8 cellular contexts compared by ENCODE assay signal in genomic region chr18:26655614-26656400, GRCh38.
DNase-seq lines count a peak whose midpoint lies in the region; ATAC-seq and TF ChIP-seq lines count a peak whose summit lies in the region.

No MANE protein-coding gene starts in this region.

- no peaks in the 10 kb centered on the region for H3K36me3 ChIP-seq in NT2/D1 (ENCODE audit: insufficient read depth, insufficient read length, low read length)
- H3K36me3 ChIP-seq in right lobe of liver: no peaks in the 10 kb centered on the region
- H3K36me3 ChIP-seq in suprapubic skin: no peaks in the 10 kb centered on the region

- H3K9ac ChIP-seq in NT2/D1 (ENCODE audit: insufficient read length, low read depth): no peak overlapping the region

- TF ChIP-seq POLR2A in right lobe of liver (IDR thresholded peaks at IDR 0.05) (no peak), suprapubic skin (IDR thresholded peaks at IDR 0.05) (no peak)

- ATAC-seq in right lobe of liver (peak; percentile 79 to 85 (median 82)), GM18858 (IDR thresholded peaks at IDR 0.05; ENCODE audit: unreplicated experiment) (no peak)

- no peak for TF ChIP-seq EP300 in suprapubic skin (IDR thresholded peaks at IDR 0.05)

- WGBS in right lobe of liver (ENCODE audit: insufficient coverage, low coverage, low lambda C conversion rate, missing lambda C conversion rate): 0% methylated on average over 37 of the region's 56 CpGs
- 2% methylated on average over 56 of the region's 56 CpGs for WGBS in suprapubic skin

- peak overlapping the region; percentile 75 for H3K27ac ChIP-seq in C4-2B
- H3K27ac ChIP-seq in dorsolateral prefrontal cortex: peak overlapping the region; percentile 76 to 99 (median 96)
- peak overlapping the region in 2 of 3 donors; percentile 52 to 68 for H3K27ac ChIP-seq in right lobe of liver
- peak overlapping the region; percentile 82 for H3K27ac ChIP-seq in suprapubic skin

- intact Hi-C loops in dorsolateral prefrontal cortex (cut with DNase I): loop anchor here in 1 of 2 donors (2.0 to 10.0 kb wide), 3 partner anchors 107 to 209 kb away; partner anchors contain the start of genes AQP4 and KCTD1
- intact Hi-C loops in right lobe of liver (cut with DNase I): loop anchor here (10.0 kb wide), 2 partner anchors 99 to 119 kb away; no protein-coding TSS in a partner anchor

- H3K4me3 ChIP-seq in HFF-Myc (replicated peaks; ENCODE audit: low read depth, low read length) (peak overlapping the region; percentile 50), NT2/D1 (ENCODE audit: insufficient read length, low read depth) (peak overlapping the region; percentile 10), dorsolateral prefrontal cortex (peak overlapping the region; percentile 54 to 84 (median 72)), right lobe of liver (peak overlapping the region; percentile 66 to 73 (median 69)), suprapubic skin (peak overlapping the region; percentile 72)

- H3K9me3 ChIP-seq in NT2/D1 (ENCODE audit: insufficient read depth, low read length): no peaks in the 10 kb centered on the region
- no peaks in the 10 kb centered on the region for H3K9me3 ChIP-seq in right lobe of liver
- no peaks in the 10 kb centered on the region for H3K9me3 ChIP-seq in suprapubic skin

- TF ChIP-seq CTCF in C4-2B (conservative IDR thresholded peaks at IDR 0.05): no peak
- TF ChIP-seq CTCF in HFF-Myc (IDR thresholded peaks at IDR 0.05; ENCODE audit: low read depth, low read length, missing control alignments): no peak
- peak in 17 of 56 donors; percentile 5 to 35 (median 19) for TF ChIP-seq CTCF in dorsolateral prefrontal cortex (IDR thresholded peaks at IDR 0.05 in 54 of 56, conservative IDR thresholded peaks at IDR 0.05 in 2 of 56; ENCODE audit: low read depth in 1 of 56, partially characterized antibody in 56 of 56)
- peak in 2 of 4 donors; percentile 12 to 17 for TF ChIP-seq CTCF in right lobe of liver (IDR thresholded peaks at IDR 0.05)
- no peak for TF ChIP-seq CTCF in suprapubic skin (IDR thresholded peaks at IDR 0.05)

- no peak for DNase-seq in HFF-Myc (ENCODE audit: extremely low read depth, low read depth)
- DNase-seq in NT2/D1 (ENCODE audit: low read depth, low spot score): no peak
- peak; percentile 43 to 82 (median 66) for DNase-seq in dorsolateral prefrontal cortex
- DNase-seq in right lobe of liver: peak; percentile 68 to 76 (median 70)
- DNase-seq in suprapubic skin (ENCODE audit: low spot score in 2 of 2): peak in 1 of 2 donors; percentile 67
- no peak for DNase-seq in SIG-M5 (lab: John Stamatoyannopoulos, UW)

- H3K4me1 ChIP-seq in NT2/D1 (ENCODE audit: insufficient read depth, insufficient read length) (no peaks in the 10 kb centered on the region), right lobe of liver (peaks cover 0 to 6% (median 3%) of the 10 kb centered on the region in 4 donors), suprapubic skin (peaks cover 29% of the 10 kb centered on the region)

- H3K27me3 ChIP-seq in NT2/D1 (ENCODE audit: insufficient read depth, insufficient read length) (peaks cover 6% of the 10 kb centered on the region), dorsolateral prefrontal cortex (no peaks in the 10 kb centered on the region), right lobe of liver (no peaks in the 10 kb centered on the region), suprapubic skin (peaks cover 14% of the 10 kb centered on the region)

Comparison
In these comparisons a context has a peak if more than half of its experiments do, and no peak if none do; other contexts are left out.
1. DNase-seq: peak in dorsolateral prefrontal cortex (10 of 10) and right lobe of liver (3 of 3); none in HFF-Myc (single experiment), NT2/D1 (single experiment) and SIG-M5 (single experiment).
2. H3K4me3 ChIP-seq: peak in every context shown above with its lines; median percentile 72 in dorsolateral prefrontal cortex; 72 in suprapubic skin; 69 in right lobe of liver; 50 in HFF-Myc; 10 in NT2/D1.
3. Peak in every context shown above with its lines, with median percentiles within 50 percentile points of each other: H3K27ac ChIP-seq.